Comparison of ENCODE assay signal across 9 cellular contexts in the genomic region with DNA sequence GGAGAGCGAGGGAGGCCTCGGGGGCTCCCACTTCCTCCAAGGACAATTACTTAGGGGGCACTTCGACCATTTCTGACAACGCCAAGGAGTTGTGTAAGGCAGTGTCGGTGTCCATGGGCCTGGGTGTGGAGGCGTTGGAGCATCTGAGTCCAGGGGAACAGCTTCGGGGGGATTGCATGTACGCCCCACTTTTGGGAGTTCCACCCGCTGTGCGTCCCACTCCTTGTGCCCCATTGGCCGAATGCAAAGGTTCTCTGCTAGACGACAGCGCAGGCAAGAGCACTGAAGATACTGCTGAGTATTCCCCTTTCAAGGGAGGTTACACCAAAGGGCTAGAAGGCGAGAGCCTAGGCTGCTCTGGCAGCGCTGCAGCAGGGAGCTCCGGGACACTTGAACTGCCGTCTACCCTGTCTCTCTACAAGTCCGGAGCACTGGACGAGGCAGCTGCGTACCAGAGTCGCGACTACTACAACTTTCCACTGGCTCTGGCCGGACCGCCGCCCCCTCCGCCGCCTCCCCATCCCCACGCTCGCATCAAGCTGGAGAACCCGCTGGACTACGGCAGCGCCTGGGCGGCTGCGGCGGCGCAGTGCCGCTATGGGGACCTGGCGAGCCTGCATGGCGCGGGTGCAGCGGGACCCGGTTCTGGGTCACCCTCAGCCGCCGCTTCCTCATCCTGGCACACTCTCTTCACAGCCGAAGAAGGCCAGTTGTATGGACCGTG. TPM values are rescaled to one million over a fixed set of nuclear protein-coding genes. Genes with fewer than 3 reads are reported as not detected.
DNase-seq lines count a peak whose midpoint lies in the region; ATAC-seq and TF ChIP-seq lines count a peak whose summit lies in the region.
"Had no signal": no experiment of that assay in that cellular context is flagged by ENCODE, and none has a peak within 500 bp of the region (broad histone marks: within the 10 kb centered on the region; RNA-seq: fewer than 3 reads in every experiment).

No MANE protein-coding gene starts in this region.

- peak overlapping the region; percentile 59 to 81 (median 72) for H3K4me3 ChIP-seq in BLaER1 treated with 17β-estradiol and CSF1 and Interleukin-3, amounts not matched to agents 10 nM and 100 nM
- H3K4me3 ChIP-seq in PC-9, result no peak overlapping the region
- H3K4me3 ChIP-seq in fibroblast of the aortic adventitia (ENCODE audit: low read depth, low read length), result peak overlapping the region; percentile 74

- peak overlapping the region; percentile 58 to 94 (median 75) for H3K4me2 ChIP-seq in BLaER1 treated with 17β-estradiol and CSF1 and Interleukin-3, amounts not matched to agents 10 nM and 100 nM
- peak overlapping the region; percentile 64 for H3K4me2 ChIP-seq in PC-9

- H3K4me1 ChIP-seq in BLaER1 treated with 17β-estradiol and CSF1 and Interleukin-3, amounts not matched to agents 10 nM and 100 nM, result peaks cover 10 to 34% (median 22%) of the 10 kb centered on the region in 10 experiments; a peak in 19 of 20 replicates
- H3K4me1 ChIP-seq in PC-9 (replicated peaks; ENCODE audit: insufficient read depth), result no peaks in the 10 kb centered on the region

- no peaks in the 10 kb centered on the region for H3F3A ChIP-seq in PC-9 (ENCODE audit: insufficient read depth, low read depth)

- no peaks in the 10 kb centered on the region for H3K79me2 ChIP-seq in PC-9 (ENCODE audit: low read depth)

- H4K20me1 ChIP-seq in BLaER1 treated with 17β-estradiol and CSF1 and Interleukin-3, amounts not matched to agents 10 nM and 100 nM, result peaks cover 0 to 24% (median 0%) of the 10 kb centered on the region in 11 experiments; a peak in 6 of 22 replicates
- H4K20me1 ChIP-seq in PC-9 (ENCODE audit: insufficient read depth), result no peaks in the 10 kb centered on the region

- POLR2A ChIA-PET in PC-9 (lab: Charles Lee; ENCODE audit: unreplicated experiment), result no interaction called here

- peaks cover 0 to 6% (median 0%) of the 10 kb centered on the region in 11 experiments; a peak in 4 of 22 replicates for H3K27me3 ChIP-seq in BLaER1 treated with 17β-estradiol and CSF1 and Interleukin-3, amounts not matched to agents 10 nM and 100 nM
- H3K27me3 ChIP-seq in PC-9 (ENCODE audit: insufficient read depth, low read depth), result peaks cover 37% of the 10 kb centered on the region

- peaks cover 0 to 10% (median under 1%) of the 10 kb centered on the region in 11 experiments; a peak in 3 of 22 replicates for H3K36me3 ChIP-seq in BLaER1 treated with 17β-estradiol and CSF1 and Interleukin-3, amounts not matched to agents 10 nM and 100 nM
- H3K36me3 ChIP-seq in PC-9 (ENCODE audit: low read depth), result no peaks in the 10 kb centered on the region

- H3K9me2 ChIP-seq in PC-9 (ENCODE audit: insufficient read depth), result no peaks in the 10 kb centered on the region

- H3K9ac ChIP-seq in BLaER1 treated with 17β-estradiol and CSF1 and Interleukin-3, amounts not matched to agents 10 nM and 100 nM, result peak overlapping the region; percentile 73 to 83 (median 81); a peak in 21 of 22 replicates

- H2AFZ ChIP-seq in PC-9, result no peak overlapping the region

- BruUV-seq in PC-9 (replicated peaks; lab: Mats Ljungman, UMichigan), result no TSS peak

- no peak for TF ChIP-seq CTCF in PC-9 (conservative IDR thresholded peaks at IDR 0.05)
- TF ChIP-seq CTCF in fibroblast of the aortic adventitia (IDR thresholded peaks at IDR 0.05; ENCODE audit: insufficient read depth, low read length), result no peak
- no peak for TF ChIP-seq CTCF in omental fat pad (IDR thresholded peaks at IDR 0.05)

- CTCF ChIA-PET in PC-9 (lab: Charles Lee), result no interaction called here

- peaks cover 0 to 15% (median 1%) of the 10 kb centered on the region in 11 experiments; a peak in 8 of 22 replicates for H3K9me3 ChIP-seq in BLaER1 treated with 17β-estradiol and CSF1 and Interleukin-3, amounts not matched to agents 10 nM and 100 nM (replicated peaks in 1 of 11)
- no peaks in the 10 kb centered on the region for H3K9me3 ChIP-seq in PC-9 (ENCODE audit: insufficient read depth, low read depth)

- intact Hi-C loops in PC-9 (cut with micrococcal nuclease; ENCODE audit: unreplicated experiment), result loop anchor here (10.0 kb wide), 1 partner anchor 149 kb away; no protein-coding TSS in a partner anchor

- peak; percentile 42 for ATAC-seq in omental fat pad (ENCODE audit: low FRiP score)
- no peak for ATAC-seq in HG02610 (IDR thresholded peaks at IDR 0.05; ENCODE audit: unreplicated experiment)
- ATAC-seq: Panc1 had no signal

- H3K27ac ChIP-seq in BLaER1 treated with 17β-estradiol and CSF1 and Interleukin-3, amounts not matched to agents 10 nM and 100 nM, result peak overlapping the region; percentile 31 to 77 (median 73); a peak in 20 of 22 replicates
- no peak overlapping the region for H3K27ac ChIP-seq in PC-9

- DNase-seq in PC-9 (no peak), fibroblast of the aortic adventitia (ENCODE audit: low read depth) (peak; percentile 27), omental fat pad (ENCODE audit: low spot score) (no peak), NCI-H1048 (lab: John Stamatoyannopoulos, UW) (no peak), RPMI8226 (no peak), DMS153 treated with DMSO at 0.1 percent for 48 hours (lab: John Stamatoyannopoulos, UW; ENCODE audit: unreplicated experiment) (no peak)

RNA-seq across cellular contexts. Expression of gene AR, which starts 2.1 kb away (rescaled TPM):
- total RNA-seq in PC-9 (2021), result 1.7 and 3.4 TPM in 2 replicates
- total RNA-seq in fibroblast of the aortic adventitia (ENCODE audit: low replicate concordance), result 4.8 and 6.3 TPM in 2 replicates
- total RNA-seq in omental fat pad, result 10 to 100 TPM in 3 of 4 donors, 1 to 10 TPM in 1; 8.0 to 22.2 (median 14.6) TPM
